8 cellular contexts compared by ENCODE assay signal in the genomic region with DNA sequence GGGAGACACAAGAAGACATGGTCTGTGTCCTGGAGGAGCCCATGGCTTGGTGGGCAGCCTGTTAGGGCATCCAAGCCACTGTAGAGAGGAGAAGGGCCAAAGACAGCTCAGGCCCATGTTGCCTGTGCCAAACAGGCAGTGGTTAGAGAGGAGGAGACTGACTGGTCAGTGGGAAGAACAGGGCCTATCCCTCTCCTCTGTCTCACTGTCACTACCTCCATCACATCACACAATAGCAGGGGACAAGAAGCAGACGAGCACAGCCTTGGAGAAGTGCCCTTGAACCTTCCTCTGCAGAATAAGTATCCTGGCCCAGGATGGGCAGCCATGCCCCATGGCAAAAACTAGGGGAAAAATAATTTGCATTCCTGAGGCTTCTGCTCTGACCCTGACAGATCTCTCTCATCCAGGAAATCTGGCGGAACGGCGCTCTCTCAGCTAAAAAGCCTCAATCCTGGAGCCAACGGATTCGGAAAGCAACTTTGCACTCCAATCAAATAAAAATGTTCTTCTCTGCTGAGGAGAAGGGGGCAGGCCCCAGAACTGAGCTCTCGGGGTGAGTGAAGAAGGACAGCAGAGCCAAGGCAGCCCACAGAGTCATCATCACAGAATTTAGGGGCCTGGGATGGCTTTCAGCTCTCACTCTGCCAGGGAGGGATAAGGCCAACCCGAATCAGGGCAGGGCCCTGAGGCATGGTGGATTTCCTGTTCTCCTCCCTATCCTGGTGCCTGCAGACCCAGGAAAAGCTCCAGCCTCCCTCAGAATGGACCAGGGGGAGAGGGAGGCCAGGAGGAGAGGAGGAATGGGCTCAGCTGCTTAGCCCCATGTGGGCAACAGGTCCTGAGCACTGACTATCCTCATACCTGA. TPM values are rescaled to one million over a fixed set of nuclear protein-coding genes. Genes with fewer than 3 reads are reported as not detected.
DNase-seq lines count a peak whose midpoint lies in the region; ATAC-seq and TF ChIP-seq lines count a peak whose summit lies in the region.

No MANE protein-coding gene starts in this region.

- ATAC-seq in effector memory CD8-positive, alpha-beta T cell (replicated peaks) = no peak
- ATAC-seq in GM21390 (IDR thresholded peaks at IDR 0.05; ENCODE audit: unreplicated experiment) = no peak

- H3K4me3 ChIP-seq in AG04450 (ENCODE audit: low read depth, low read length) = peak overlapping the region; percentile 76
- no peak overlapping the region for H3K4me3 ChIP-seq in MM.1S (ENCODE audit: low read length)

- H3K27ac Mint-ChIP-seq in IgD-negative memory B cell (peak overlapping the region; percentile 60 to 65 (median 64)), nephron (peak overlapping the region; percentile 40 to 72 (median 60))
- peak overlapping the region in 1 of 2 donors; percentile 79 for H3K27ac Mint-ChIP-seq in effector memory CD8-positive, alpha-beta T cell

- no peaks in the 10 kb centered on the region for H4K20me1 ChIP-seq in MM.1S (ENCODE audit: insufficient read depth, low read length)

- no peaks in the 10 kb centered on the region for H3K9me3 ChIP-seq in AG04450 (ENCODE audit: control insufficient read depth, insufficient read depth, low read length)
- H3K9me3 ChIP-seq in MM.1S (replicated peaks; ENCODE audit: insufficient read depth, low read length) = no peaks in the 10 kb centered on the region

- no peaks in the 10 kb centered on the region for H3K36me3 ChIP-seq in MM.1S (replicated peaks; ENCODE audit: insufficient read depth, low read length)

- H3K9me2 ChIP-seq in MM.1S (replicated peaks; ENCODE audit: insufficient read depth, low read length) = no peaks in the 10 kb centered on the region

- peaks cover 14% of the 10 kb centered on the region for H3K27me3 ChIP-seq in AG04450 (ENCODE audit: control insufficient read depth, insufficient read depth, low read length)
- H3K27me3 ChIP-seq in MM.1S (replicated peaks; ENCODE audit: insufficient read depth, low read length) = 0 out of 2 replicates have a peak, but pooled peaks cover 4% of the 10 kb centered on the region

- no peaks in the 10 kb centered on the region for H3F3A ChIP-seq in MM.1S (ENCODE audit: insufficient read depth, low read length)

- POLR2A ChIA-PET in AG04450 (lab: Yijun Ruan, JAX) = interaction anchor here (0.5 to 1.2 kb wide), 3 partner anchors 11 to 23 kb away, joined by 3 to 6 read pairs (median 4); no protein-coding TSS in a partner anchor

- no peaks in the 10 kb centered on the region for H3K79me2 ChIP-seq in MM.1S (ENCODE audit: low read length)

- H3K4me2 ChIP-seq in MM.1S (ENCODE audit: low read depth, low read length) = no peak overlapping the region

- H2AFZ ChIP-seq in MM.1S (ENCODE audit: low read length) = no peak overlapping the region

- H3K4me3 Mint-ChIP-seq in IgD-negative memory B cell = peak overlapping the region; percentile 70 to 91 (median 82)
- H3K4me3 Mint-ChIP-seq in effector memory CD8-positive, alpha-beta T cell = peak overlapping the region; percentile 80 to 88
- peak overlapping the region; percentile 93 to 99 (median 97) for H3K4me3 Mint-ChIP-seq in nephron

- no peaks in the 10 kb centered on the region for H3K4me1 ChIP-seq in MM.1S (ENCODE audit: low read length)

- H3K27ac ChIP-seq in AG04450 (ENCODE audit: low read depth, low read length) = no peak overlapping the region
- H3K27ac ChIP-seq in MM.1S (ENCODE audit: low read length) = no peak overlapping the region

- TF ChIP-seq CTCF in AG04450 (IDR thresholded peaks at IDR 0.05; ENCODE audit: low read depth, low read length) = no peak
- TF ChIP-seq CTCF in nephron (IDR thresholded peaks at IDR 0.05; ENCODE audit: unreplicated experiment in 3 of 3) = no peak
- no peak for TF ChIP-seq CTCF in MM.1S (IDR thresholded peaks at IDR 0.05; ENCODE audit: low read length)

- no peak overlapping the region for H3K9ac ChIP-seq in MM.1S (ENCODE audit: low read length)

- no peaks in the 10 kb centered on the region for H3K9me3 Mint-ChIP-seq in IgD-negative memory B cell
- H3K9me3 Mint-ChIP-seq in effector memory CD8-positive, alpha-beta T cell = no peaks in the 10 kb centered on the region
- H3K9me3 Mint-ChIP-seq in nephron = no peaks in the 10 kb centered on the region

- peaks cover 5 to 12% (median 8%) of the 10 kb centered on the region in 3 donors for H3K4me1 Mint-ChIP-seq in IgD-negative memory B cell
- H3K4me1 Mint-ChIP-seq in effector memory CD8-positive, alpha-beta T cell (ENCODE audit: low read depth in 2 of 2) = peaks cover 18 to 19% of the 10 kb centered on the region in 2 donors
- peaks cover 48% of the 10 kb centered on the region for H3K4me1 Mint-ChIP-seq in nephron

- CTCF ChIA-PET in AG04450 (lab: Charles Lee) = interaction anchor here (0.9 to 5.2 kb wide), 8 partner anchors 12 to 245 kb away, joined by 3 to 38 read pairs (median 6); no protein-coding TSS in a partner anchor

- H3K27me3 Mint-ChIP-seq in IgD-negative memory B cell = peaks cover 4% of the 10 kb centered on the region
- peaks cover 6 to 15% of the 10 kb centered on the region in 2 donors for H3K27me3 Mint-ChIP-seq in effector memory CD8-positive, alpha-beta T cell
- peaks cover 6% of the 10 kb centered on the region for H3K27me3 Mint-ChIP-seq in nephron (ENCODE audit: low read depth)

- H3K36me3 Mint-ChIP-seq in IgD-negative memory B cell (no peaks in the 10 kb centered on the region), nephron (ENCODE audit: low read depth) (peaks cover 4% of the 10 kb centered on the region)
- no peaks in the 10 kb centered on the region for H3K36me3 Mint-ChIP-seq in effector memory CD8-positive, alpha-beta T cell (ENCODE audit: insufficient read depth)

- DNase-seq in AG04450 (ENCODE audit: low read depth, low spot score) (no peak), MM.1S (no peak), NCI-H446 (lab: John Stamatoyannopoulos, UW) (no peak), DMS 273 treated with DMSO at 0.1 percent for 48 hours (lab: John Stamatoyannopoulos, UW) (no peak)
- DNase-seq in effector memory CD8-positive, alpha-beta T cell = no peak

RNA-seq across cellular contexts. Expression of a gene that starts 1.6 kb away (rescaled TPM):
- polyA plus RNA-seq in AG04450 (2011; rRNA removed) (4.1 and 4.7 TPM in 2 replicates), IgD-negative memory B cell (0.85 TPM)
- polyA minus RNA-seq in AG04450 (2011; rRNA and poly(A)+ RNA removed) = 7.0 and 11.5 TPM in 2 replicates

RNA-seq across cellular contexts. Expression of a gene that starts 56.3 kb away (rescaled TPM):
- polyA plus RNA-seq in AG04450 (2011; rRNA removed) = not detected in 2 replicates
- polyA minus RNA-seq in AG04450 (2011; rRNA and poly(A)+ RNA removed) = not detected in 2 replicates
- polyA plus RNA-seq in IgD-negative memory B cell = 1.4 TPM

RNA-seq across cellular contexts. Expression of a gene that starts 56.5 kb away (rescaled TPM):
- polyA plus RNA-seq in AG04450 (2011; rRNA removed) = not detected in 2 replicates
- not detected in 2 replicates for polyA minus RNA-seq in AG04450 (2011; rRNA and poly(A)+ RNA removed)
- polyA plus RNA-seq in IgD-negative memory B cell = not detected
